Comparison of ENCODE assay signal across 6 cellular contexts in the genomic region with DNA sequence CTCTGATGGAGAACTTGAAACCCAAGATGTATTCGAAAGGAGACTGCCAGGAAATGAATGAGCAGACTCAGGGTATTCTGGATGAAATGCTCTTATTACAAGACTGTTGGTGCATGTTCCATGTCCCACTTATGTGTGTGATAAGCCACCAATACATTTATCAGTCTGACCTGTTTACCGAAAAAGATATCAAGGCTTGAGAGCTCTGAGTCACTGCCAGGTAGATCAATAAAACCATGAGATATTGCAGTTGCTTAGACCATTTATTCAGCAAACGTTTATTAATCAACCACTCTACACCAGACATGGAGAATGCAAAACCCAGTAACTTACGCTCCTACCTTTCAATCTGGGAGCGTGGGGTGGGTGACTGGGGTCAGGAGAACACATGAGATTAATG.
"Had no signal": no experiment of that assay in that cellular context is flagged by ENCODE, and none has a peak within 500 bp of the region (broad histone marks: within the 10 kb centered on the region; RNA-seq: fewer than 3 reads in every experiment).

No MANE protein-coding gene starts in this region.

- H3K27ac Mint-ChIP-seq: GM23338, H9, HFFc6 had no signal

- H3K9me3 Mint-ChIP-seq: GM23338, H9, HFFc6 had no signal

- ATAC-seq: GM23338, HCT116, K562 had no signal

- H3K4me3 ChIP-seq: GM23338, K562 had no signal

- H3K4me1 Mint-ChIP-seq: GM23338, H9 had no signal

- H3K4me3 Mint-ChIP-seq: GM23338, H9, HFFc6 had no signal

- DNase-seq: H9, HFFc6, IMR-90 had no signal
